Comparison of ENCODE assay signal across 17 cellular contexts in the genomic region with DNA sequence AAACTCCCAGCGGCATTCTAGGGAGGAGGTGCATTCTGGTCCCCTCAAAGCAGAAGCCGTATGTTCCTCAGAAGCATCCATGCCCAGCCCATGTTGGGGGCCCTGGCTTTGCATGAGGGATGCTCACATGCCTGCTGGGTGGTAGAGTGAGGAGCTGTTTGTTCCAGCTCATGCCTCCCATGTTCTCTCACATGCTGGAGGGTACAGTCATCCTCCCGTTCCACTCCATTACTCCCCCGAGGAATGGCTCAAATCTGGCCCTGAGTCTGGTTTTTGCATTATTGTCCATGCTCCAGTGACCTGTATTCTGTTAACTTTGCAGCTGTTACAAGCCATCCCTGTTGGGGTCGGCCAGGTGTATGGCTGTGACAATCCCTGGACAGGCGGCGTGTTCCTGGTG. TPM values are rescaled to one million over a fixed set of nuclear protein-coding genes. Genes with fewer than 3 reads are reported as not detected.
"Had no signal": no experiment of that assay in that cellular context is flagged by ENCODE, and none has a peak within 500 bp of the region (broad histone marks: within the 10 kb centered on the region; RNA-seq: fewer than 3 reads in every experiment).

No MANE protein-coding gene starts in this region.

- H3K27me3 Mint-ChIP-seq: dendritic cell treated with granulocyte-macrophage colony-stimulating factor and Interleukin-4, amounts not matched to agents 40 ng/mL and 50 ng/mL, for 4 days; stimulated activated naive CD8-positive, alpha-beta T cell treated with anti-CD3 and anti-CD28 coated beads, Interleukin-15, Interleukin-2, amounts not matched to agents 100 ng/mL and 50 ng/mL, for 24 hours had no signal

- H3K36me3 ChIP-seq: breast epithelium, right lobe of liver, spleen had no signal

- H3K4me1 ChIP-seq: breast epithelium, right lobe of liver had no signal

- H3K4me3 Mint-ChIP-seq: dendritic cell treated with granulocyte-macrophage colony-stimulating factor and Interleukin-4, amounts not matched to agents 40 ng/mL and 50 ng/mL, for 4 days; effector memory CD8-positive, alpha-beta T cell; neural crest cell; stimulated activated naive CD8-positive, alpha-beta T cell treated with anti-CD3 and anti-CD28 coated beads, Interleukin-15, Interleukin-2, amounts not matched to agents 100 ng/mL and 50 ng/mL, for 24 hours had no signal

- H3K9me3 ChIP-seq: breast epithelium, psoas muscle, right lobe of liver, spleen had no signal

- H3K9me3 Mint-ChIP-seq: dendritic cell treated with granulocyte-macrophage colony-stimulating factor and Interleukin-4, amounts not matched to agents 40 ng/mL and 50 ng/mL, for 4 days; effector memory CD8-positive, alpha-beta T cell; neural crest cell; stimulated activated naive CD8-positive, alpha-beta T cell treated with anti-CD3 and anti-CD28 coated beads, Interleukin-15, Interleukin-2, amounts not matched to agents 100 ng/mL and 50 ng/mL, for 24 hours had no signal

- H3K27ac Mint-ChIP-seq: dendritic cell treated with granulocyte-macrophage colony-stimulating factor and Interleukin-4, amounts not matched to agents 40 ng/mL and 50 ng/mL, for 4 days; effector memory CD8-positive, alpha-beta T cell; stimulated activated naive CD8-positive, alpha-beta T cell treated with anti-CD3 and anti-CD28 coated beads, Interleukin-15, Interleukin-2, amounts not matched to agents 100 ng/mL and 50 ng/mL, for 24 hours had no signal

- DNase-seq: activated CD4-positive, alpha-beta T cell treated with anti-CD3 and anti-CD28 coated beads, Interleukin-2, amount 50 U/mL, for 1 hour; activated naive CD4-positive, alpha-beta T cell; aorta; cerebellar nuclear complex; effector memory CD8-positive, alpha-beta T cell; left cardiac atrium; psoas muscle; right lobe of liver; spleen had no signal

- H3K4me3 ChIP-seq: breast epithelium, hepatocyte, psoas muscle, right lobe of liver, spleen had no signal

- ATAC-seq: effector memory CD8-positive, alpha-beta T cell; left cardiac atrium; right lobe of liver had no signal

- H3K27me3 ChIP-seq: breast epithelium, hepatocyte, right lobe of liver had no signal

- H3K4me1 Mint-ChIP-seq: neural crest cell had no signal

RNA-seq across cellular contexts. Expression of gene SLC14A2, which starts 24.1 kb away (rescaled TPM):
- total RNA-seq: lung microvascular endothelial cell, neural crest cell, osteocyte, temporal lobe had no signal
